7 cellular contexts compared by ENCODE assay signal in genomic region chr22:46070722-46071450, GRCh38.
DNase-seq lines count a peak whose midpoint lies in the region; TF ChIP-seq lines count a peak whose summit lies in the region.

No MANE protein-coding gene starts in this region.

- H3K9me3 ChIP-seq in HUES64 (ENCODE audit: insufficient read depth, low read depth, low read length) = no peaks in the 10 kb centered on the region

- peak; percentile 39 for TF ChIP-seq POLR2A in GM15510 (IDR thresholded peaks at IDR 0.05; ENCODE audit: borderline replicate concordance, extremely low read depth, insufficient read length)
- no peak for TF ChIP-seq POLR2A in lower leg skin (IDR thresholded peaks at IDR 0.05)

- no peaks in the 10 kb centered on the region for H3K4me1 ChIP-seq in HUES64 (ENCODE audit: insufficient read depth, low read length)

- peaks cover 52% of the 10 kb centered on the region for H3K36me3 Mint-ChIP-seq in dendritic cell treated with granulocyte-macrophage colony-stimulating factor and Interleukin-4, amounts not matched to agents 40 ng/mL and 50 ng/mL, for 4 days (ENCODE audit: low read depth)

- H3K9me3 Mint-ChIP-seq in dendritic cell treated with granulocyte-macrophage colony-stimulating factor and Interleukin-4, amounts not matched to agents 40 ng/mL and 50 ng/mL, for 4 days = no peaks in the 10 kb centered on the region

- peaks cover 96% of the 10 kb centered on the region for H3K27me3 ChIP-seq in HUES64 (ENCODE audit: insufficient read depth, low read length)

- TF ChIP-seq CTCF in VCaP (conservative IDR thresholded peaks at IDR 0.05) (no peak), lower leg skin (IDR thresholded peaks at IDR 0.05) (no peak)

- H3K27me3 Mint-ChIP-seq in dendritic cell treated with granulocyte-macrophage colony-stimulating factor and Interleukin-4, amounts not matched to agents 40 ng/mL and 50 ng/mL, for 4 days = no peaks in the 10 kb centered on the region

- H3K4me1 Mint-ChIP-seq in dendritic cell treated with granulocyte-macrophage colony-stimulating factor and Interleukin-4, amounts not matched to agents 40 ng/mL and 50 ng/mL, for 4 days (ENCODE audit: low read depth) = peaks cover 64% of the 10 kb centered on the region

- H3K4me3 Mint-ChIP-seq in dendritic cell treated with granulocyte-macrophage colony-stimulating factor and Interleukin-4, amounts not matched to agents 40 ng/mL and 50 ng/mL, for 4 days = peak overlapping the region; percentile 85

- intact Hi-C loops in dendritic cell treated with granulocyte-macrophage colony-stimulating factor and Interleukin-4, amounts not matched to agents 40 ng/mL and 50 ng/mL, for 4 days (cut with micrococcal nuclease) = loop anchor here (5.0 kb wide), 2 partner anchors 34 to 74 kb away; no protein-coding TSS in a partner anchor
- intact Hi-C loops in lower leg skin (cut with DNase I; ENCODE audit: low total_unique reads) = no loop called here

- DNase-seq in lower leg skin (ENCODE audit: low spot score in 2 of 2) (no peak), pons (ENCODE audit: low spot score) (no peak)
- DNase-seq in stimulated activated CD8-positive, alpha-beta memory T cell treated with anti-CD3 and anti-CD28 coated beads, Interleukin-2, amount 100 ng/mL, for 48 hours (ENCODE audit: low read depth in 2 of 2) = peak; percentile 19 to 39

- peak overlapping the region; percentile 54 for H3K4me3 ChIP-seq in HUES64 (ENCODE audit: low read length)
- H3K4me3 ChIP-seq in lower leg skin (ENCODE audit: low read depth, poor library complexity, severe bottlenecking) = peak overlapping the region; percentile 91

- no peaks in the 10 kb centered on the region for H3K36me3 ChIP-seq in HUES64 (ENCODE audit: insufficient read depth, low read length)

- H3K27ac ChIP-seq in HUES64 (ENCODE audit: low read depth, low read length) = no peak overlapping the region
- H3K27ac ChIP-seq in VCaP = peak overlapping the region; percentile 93

- H3K9ac ChIP-seq in HUES64 (ENCODE audit: low read depth, low read length) = peak overlapping the region; percentile 44; the same call in 1 of the 2 replicates

- under 1% methylated on average over 125 of the region's 125 CpGs for WGBS in HUES64
- 1 to 3% methylated on average over 24 to 50 of the region's 125 CpGs for WGBS in lower leg skin, 2 donors

- H3K27ac Mint-ChIP-seq in dendritic cell treated with granulocyte-macrophage colony-stimulating factor and Interleukin-4, amounts not matched to agents 40 ng/mL and 50 ng/mL, for 4 days = peak overlapping the region; percentile 99

Comparison
In these comparisons a context has a peak if more than half of its experiments do, and no peak if none do; other contexts are left out.
1. DNase-seq: peak in stimulated activated CD8-positive, alpha-beta memory T cell treated with anti-CD3 and anti-CD28 coated beads, Interleukin-2, amount 100 ng/mL, for 48 hours (2 of 2); none in lower leg skin (0 of 2) and pons (single experiment).